24 cellular contexts compared by ENCODE assay signal in the genomic region with DNA sequence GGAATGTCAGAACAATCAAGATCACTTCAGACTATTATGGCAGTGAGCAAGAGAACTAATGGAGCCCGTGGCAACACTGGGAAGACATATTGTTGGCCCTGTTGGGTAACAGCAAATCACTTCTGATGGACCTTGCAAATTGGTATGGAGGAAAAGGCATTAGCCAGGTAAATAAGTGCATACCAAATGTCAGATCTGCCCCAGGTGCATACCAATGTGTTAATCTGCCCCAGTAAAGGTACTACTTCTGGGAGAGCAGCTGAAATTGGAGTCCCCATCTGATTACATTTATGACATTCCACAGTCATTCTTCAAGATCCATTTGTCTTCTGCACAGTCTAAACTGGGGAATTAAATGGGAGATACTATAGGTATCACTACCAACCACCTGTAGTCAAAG.
"Had no signal": no experiment of that assay in that cellular context is flagged by ENCODE, and none has a peak within 500 bp of the region (broad histone marks: within the 10 kb centered on the region; RNA-seq: fewer than 3 reads in every experiment).

No MANE protein-coding gene starts in this region.

- DNase-seq: colonic mucosa; cortex of kidney; effector CD8-positive, alpha-beta T cell; effector memory CD8-positive, alpha-beta T cell; endodermal cell; erythroblast; esophagus squamous epithelium; foreskin fibroblast; foreskin melanocyte; gastrocnemius medialis; glutamatergic neuron; head of caudate nucleus; heart right ventricle; hippocampal formation; left cardiac atrium; left lung; left ventricle myocardium superior; lower lobe of right lung; mesenchymal stem cell; mucosa of descending colon had no signal

- H3K9me3 ChIP-seq: colonic mucosa, esophagus squamous epithelium, gastrocnemius medialis, heart right ventricle, left lung, lower lobe of right lung, mucosa of descending colon had no signal

- H3K27ac ChIP-seq: colonic mucosa, epithelial cell of prostate, esophagus squamous epithelium, gastrocnemius medialis, heart right ventricle, left lung, lower lobe of right lung had no signal

- H3K4me3 Mint-ChIP-seq: dendritic cell treated with granulocyte-macrophage colony-stimulating factor and Interleukin-4, amounts not matched to agents 40 ng/mL and 50 ng/mL, for 4 days; effector memory CD8-positive, alpha-beta T cell; endodermal cell; mesothelial cell of epicardium had no signal

- H3K27me3 ChIP-seq: colonic mucosa, esophagus squamous epithelium, gastrocnemius medialis, heart right ventricle, left lung had no signal

- H3K27ac Mint-ChIP-seq: dendritic cell treated with granulocyte-macrophage colony-stimulating factor and Interleukin-4, amounts not matched to agents 40 ng/mL and 50 ng/mL, for 4 days; effector memory CD8-positive, alpha-beta T cell; endodermal cell; mesothelial cell of epicardium had no signal

- ATAC-seq: effector memory CD8-positive, alpha-beta T cell; esophagus mucosa; gastrocnemius medialis; heart right ventricle; left cardiac atrium; left lung; left ventricle myocardium superior; lower lobe of right lung; mucosa of descending colon had no signal

- H3K27me3 Mint-ChIP-seq: dendritic cell treated with granulocyte-macrophage colony-stimulating factor and Interleukin-4, amounts not matched to agents 40 ng/mL and 50 ng/mL, for 4 days; effector memory CD8-positive, alpha-beta T cell had no signal

- H3K9me3 Mint-ChIP-seq: dendritic cell treated with granulocyte-macrophage colony-stimulating factor and Interleukin-4, amounts not matched to agents 40 ng/mL and 50 ng/mL, for 4 days; effector memory CD8-positive, alpha-beta T cell; endodermal cell; mesothelial cell of epicardium had no signal
